Comparison of ENCODE assay signal across 1 cellular context in genomic region chr19:1847684-1848398, GRCh38.
TF ChIP-seq lines count a peak whose summit lies in the region.

No MANE protein-coding gene starts in this region.

TF ChIP-seq in A549, 52 proteins besides CTCF, POLR2A, EP300 and RAD21 (continued from another document):
- TF ChIP-seq USF2 (IDR thresholded peaks at IDR 0.05): no peak
- TF ChIP-seq CHD2 (IDR thresholded peaks at IDR 0.05; ENCODE audit: low read length, partially characterized antibody): no peak
- TF ChIP-seq, protein P1, sequence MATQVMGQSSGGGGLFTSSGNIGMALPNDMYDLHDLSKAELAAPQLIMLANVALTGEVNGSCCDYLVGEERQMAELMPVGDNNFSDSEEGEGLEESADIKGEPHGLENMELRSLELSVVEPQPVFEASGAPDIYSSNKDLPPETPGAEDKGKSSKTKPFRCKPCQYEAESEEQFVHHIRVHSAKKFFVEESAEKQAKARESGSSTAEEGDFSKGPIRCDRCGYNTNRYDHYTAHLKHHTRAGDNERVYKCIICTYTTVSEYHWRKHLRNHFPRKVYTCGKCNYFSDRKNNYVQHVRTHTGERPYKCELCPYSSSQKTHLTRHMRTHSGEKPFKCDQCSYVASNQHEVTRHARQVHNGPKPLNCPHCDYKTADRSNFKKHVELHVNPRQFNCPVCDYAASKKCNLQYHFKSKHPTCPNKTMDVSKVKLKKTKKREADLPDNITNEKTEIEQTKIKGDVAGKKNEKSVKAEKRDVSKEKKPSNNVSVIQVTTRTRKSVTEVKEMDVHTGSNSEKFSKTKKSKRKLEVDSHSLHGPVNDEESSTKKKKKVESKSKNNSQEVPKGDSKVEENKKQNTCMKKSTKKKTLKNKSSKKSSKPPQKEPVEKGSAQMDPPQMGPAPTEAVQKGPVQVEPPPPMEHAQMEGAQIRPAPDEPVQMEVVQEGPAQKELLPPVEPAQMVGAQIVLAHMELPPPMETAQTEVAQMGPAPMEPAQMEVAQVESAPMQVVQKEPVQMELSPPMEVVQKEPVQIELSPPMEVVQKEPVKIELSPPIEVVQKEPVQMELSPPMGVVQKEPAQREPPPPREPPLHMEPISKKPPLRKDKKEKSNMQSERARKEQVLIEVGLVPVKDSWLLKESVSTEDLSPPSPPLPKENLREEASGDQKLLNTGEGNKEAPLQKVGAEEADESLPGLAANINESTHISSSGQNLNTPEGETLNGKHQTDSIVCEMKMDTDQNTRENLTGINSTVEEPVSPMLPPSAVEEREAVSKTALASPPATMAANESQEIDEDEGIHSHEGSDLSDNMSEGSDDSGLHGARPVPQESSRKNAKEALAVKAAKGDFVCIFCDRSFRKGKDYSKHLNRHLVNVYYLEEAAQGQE (IDR thresholded peaks at IDR 0.05): no peak
- TF ChIP-seq CBX2 (IDR thresholded peaks at IDR 0.05; ENCODE audit: borderline replicate concordance, low read depth): no peak
- TF ChIP-seq, protein P2, sequence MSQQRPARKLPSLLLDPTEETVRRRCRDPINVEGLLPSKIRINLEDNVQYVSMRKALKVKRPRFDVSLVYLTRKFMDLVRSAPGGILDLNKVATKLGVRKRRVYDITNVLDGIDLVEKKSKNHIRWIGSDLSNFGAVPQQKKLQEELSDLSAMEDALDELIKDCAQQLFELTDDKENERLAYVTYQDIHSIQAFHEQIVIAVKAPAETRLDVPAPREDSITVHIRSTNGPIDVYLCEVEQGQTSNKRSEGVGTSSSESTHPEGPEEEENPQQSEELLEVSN (IDR thresholded peaks at IDR 0.05; ENCODE audit: borderline replicate concordance, low read depth): no peak
- TF ChIP-seq NFE2L2 (conservative IDR thresholded peaks at IDR 0.05; ENCODE audit: low read length): no peak
- no peak for TF ChIP-seq CEBPB (IDR thresholded peaks at IDR 0.05)
- TF ChIP-seq HOXA7 (CRISPR knock-in tag; IDR thresholded peaks at IDR 0.05): no peak
- TF ChIP-seq EHMT2 (IDR thresholded peaks at IDR 0.05; ENCODE audit: low read depth): no peak
- no peak for TF ChIP-seq NR3C1 (IDR thresholded peaks at IDR 0.05)
- TF ChIP-seq POLR2AphosphoS2 (conservative IDR thresholded peaks at IDR 0.05; ENCODE audit: low read length): no peak
- no peak for TF ChIP-seq BHLHE40 (IDR thresholded peaks at IDR 0.05; ENCODE audit: low read depth, low read length)
- 0 out of 3 replicates have a peak, but pooled peaks have one; percentile 35 for TF ChIP-seq BCL3 (IDR thresholded peaks at IDR 0.05)
- TF ChIP-seq ZC3H11A (IDR thresholded peaks at IDR 0.05): no peak
- no peak for TF ChIP-seq SREBF2 (IDR thresholded peaks at IDR 0.05)
- TF ChIP-seq PHF8 (IDR thresholded peaks at IDR 0.05; ENCODE audit: borderline replicate concordance, low read depth): peak; percentile 48; the same call in 1 of the 2 replicates
- no peak for TF ChIP-seq FOSL2 (IDR thresholded peaks at IDR 0.05)
- no peak for TF ChIP-seq FOSL2 (CRISPR knock-in tag; IDR thresholded peaks at IDR 0.05)
- TF ChIP-seq RNF2 (IDR thresholded peaks at IDR 0.05; ENCODE audit: borderline replicate concordance, low read depth): no peak
- TF ChIP-seq HOXB5 (CRISPR knock-in tag; IDR thresholded peaks at IDR 0.05): no peak
- TF ChIP-seq MAZ (IDR thresholded peaks at IDR 0.05; ENCODE audit: borderline replicate concordance, low read depth, low read length): no peak
- no peak for TF ChIP-seq EHF (CRISPR knock-in tag; IDR thresholded peaks at IDR 0.05)
- TF ChIP-seq PBX3 (IDR thresholded peaks at IDR 0.05): no peak
